20 cellular contexts compared by ENCODE assay signal in genomic region chr7:42070068-42070467, GRCh38.
DNase-seq lines count a peak whose midpoint lies in the region; ATAC-seq and TF ChIP-seq lines count a peak whose summit lies in the region.
"Had no signal": no experiment of that assay in that cellular context is flagged by ENCODE, and none has a peak within 500 bp of the region (broad histone marks: within the 10 kb centered on the region; RNA-seq: fewer than 3 reads in every experiment).

No MANE protein-coding gene starts in this region.

- H3K9me3 ChIP-seq in breast epithelium (no peaks in the 10 kb centered on the region), T-helper 17 cell (ENCODE audit: control insufficient read depth, low read length, poor library complexity, severe bottlenecking) (no peaks in the 10 kb centered on the region)
- H3K9me3 ChIP-seq: mucosa of descending colon, ovary had no signal

- no peak overlapping the region for H3K4me3 ChIP-seq in breast epithelium
- H3K4me3 ChIP-seq in astrocyte of the spinal cord (ENCODE audit: low read depth, low read length): no peak overlapping the region
- H3K4me3 ChIP-seq: mucosa of descending colon, ovary had no signal

- H3K27ac ChIP-seq in breast epithelium: no peak overlapping the region
- H3K27ac ChIP-seq: ovary had no signal

- no peaks in the 10 kb centered on the region for H3K4me1 ChIP-seq in breast epithelium

- TF ChIP-seq CTCF in MCF 10A (IDR thresholded peaks at IDR 0.05; ENCODE audit: unreplicated experiment) (no peak), breast epithelium (IDR thresholded peaks at IDR 0.05) (no peak), astrocyte of the spinal cord (IDR thresholded peaks at IDR 0.05; ENCODE audit: low read depth, low read length) (no peak)

- no peak for TF ChIP-seq POLR2A in breast epithelium (IDR thresholded peaks at IDR 0.05)

- no peaks in the 10 kb centered on the region for H3K27me3 ChIP-seq in breast epithelium
- H3K27me3 ChIP-seq: ovary had no signal

- ATAC-seq in GM19467 (IDR thresholded peaks at IDR 0.05; ENCODE audit: unreplicated experiment) (no peak), T-helper 17 cell (no peak)
- ATAC-seq: activated CD8-positive, alpha-beta memory T cell treated with anti-CD3 and anti-CD28 coated beads, Interleukin-2, amount 10 ng/mL, durations not matched to agents 7 days and 5 days; mucosa of descending colon; stimulated activated naive CD8-positive, alpha-beta T cell treated with anti-CD3 and anti-CD28 coated beads, Interleukin-15, amount 100 ng/mL, for 72 hours had no signal

- intact Hi-C loops in MCF 10A (cut with micrococcal nuclease): loop anchor here (2.0 kb wide), 1 partner anchor 167 kb away; the partner anchor contains the start of gene GLI3
- intact Hi-C loops in breast epithelium (cut with DNase I; ENCODE audit: low total_unique reads): no loop called here
- intact Hi-C loops in posterior vena cava (cut with DNase I): no loop called here

- H3K27me3 Mint-ChIP-seq in MCF 10A (ENCODE audit: insufficient read depth, unreplicated experiment): no peaks in the 10 kb centered on the region
- H3K27me3 Mint-ChIP-seq in T-helper 17 cell: peaks cover 12% of the 10 kb centered on the region
- H3K27me3 Mint-ChIP-seq: activated CD8-positive, alpha-beta memory T cell treated with anti-CD3 and anti-CD28 coated beads, Interleukin-2, amount 10 ng/mL, durations not matched to agents 7 days and 5 days had no signal

- DNase-seq in MCF 10A (ENCODE audit: unreplicated experiment) (peak; percentile 73), breast epithelium (ENCODE audit: low spot score in 2 of 2) (no peak), astrocyte of the spinal cord (ENCODE audit: low read depth, low spot score) (peak; percentile 24), iris pigment epithelial cell (ENCODE audit: low read depth) (peak; percentile 92), posterior vena cava (ENCODE audit: low spot score) (no peak), NCI-H128 (lab: John Stamatoyannopoulos, UW; ENCODE audit: unreplicated experiment) (no peak), T-helper 17 cell (no peak)
- DNase-seq: 8988T; activated CD8-positive, alpha-beta memory T cell treated with anti-CD3 and anti-CD28 coated beads, Interleukin-2, amount 10 ng/mL, durations not matched to agents 7 days and 5 days; effector CD4-positive, alpha-beta T cell; kidney; mucosa of descending colon; NCI-H2081; NCI-H82; ovary; stimulated activated CD4-positive, alpha-beta T cell treated with anti-CD3 and anti-CD28 coated beads, Interleukin-12 subunit alpha, Interleukin-12 subunit beta, amount 100 ng/mL, for 4 hours; stimulated activated naive CD8-positive, alpha-beta T cell treated with anti-CD3 and anti-CD28 coated beads, Interleukin-15, amount 100 ng/mL, for 72 hours; T-helper 1 cell had no signal

- in situ Hi-C loops in astrocyte of the spinal cord (cut with HindIII; ENCODE audit: low sequenced_read_pairs): no loop called here

- CTCF ChIA-PET in MCF 10A (lab: Yijun Ruan, JAX): interaction anchor here (0.6 to 1.2 kb wide), 6 partner anchors 10 to 815 kb away, joined by 3 to 6 read pairs (median 4); no protein-coding TSS in a partner anchor

- H3K27ac Mint-ChIP-seq in MCF 10A (ENCODE audit: low read depth, unreplicated experiment) (peak overlapping the region; percentile 84), T-helper 17 cell (no peak overlapping the region)
- H3K27ac Mint-ChIP-seq: activated CD8-positive, alpha-beta memory T cell treated with anti-CD3 and anti-CD28 coated beads, Interleukin-2, amount 10 ng/mL, durations not matched to agents 7 days and 5 days; CD14-positive monocyte; stimulated activated naive CD8-positive, alpha-beta T cell treated with anti-CD3 and anti-CD28 coated beads, Interleukin-15, amount 100 ng/mL, for 72 hours had no signal

- H3K36me3 Mint-ChIP-seq in MCF 10A (ENCODE audit: insufficient read depth, unreplicated experiment): peaks cover 26% of the 10 kb centered on the region
- H3K36me3 Mint-ChIP-seq in T-helper 17 cell (ENCODE audit: low read depth): no peaks in the 10 kb centered on the region
- H3K36me3 Mint-ChIP-seq: activated CD8-positive, alpha-beta memory T cell treated with anti-CD3 and anti-CD28 coated beads, Interleukin-2, amount 10 ng/mL, durations not matched to agents 7 days and 5 days; CD14-positive monocyte had no signal

- POLR2A ChIA-PET in MCF 10A (lab: Yijun Ruan, JAX): interaction anchor here (0.8 to 2.5 kb wide), 6 partner anchors 8 to 164 kb away, joined by 3 to 22 read pairs (median 4); no protein-coding TSS in a partner anchor

- BruUV-seq in MCF 10A (replicated peaks; lab: Mats Ljungman, UMichigan): no TSS peak

- H3K4me1 Mint-ChIP-seq in MCF 10A (ENCODE audit: insufficient read depth, unreplicated experiment) (peaks cover 46% of the 10 kb centered on the region), T-helper 17 cell (no peaks in the 10 kb centered on the region)
- H3K4me1 Mint-ChIP-seq: activated CD8-positive, alpha-beta memory T cell treated with anti-CD3 and anti-CD28 coated beads, Interleukin-2, amount 10 ng/mL, durations not matched to agents 7 days and 5 days; CD14-positive monocyte; stimulated activated naive CD8-positive, alpha-beta T cell treated with anti-CD3 and anti-CD28 coated beads, Interleukin-15, amount 100 ng/mL, for 72 hours had no signal

- H3K36me3 ChIP-seq in breast epithelium: no peaks in the 10 kb centered on the region
- H3K36me3 ChIP-seq: ovary had no signal

- peak overlapping the region; percentile 11 for H3K4me3 Mint-ChIP-seq in MCF 10A (ENCODE audit: unreplicated experiment)
- no peak overlapping the region for H3K4me3 Mint-ChIP-seq in T-helper 17 cell
- H3K4me3 Mint-ChIP-seq: activated CD8-positive, alpha-beta memory T cell treated with anti-CD3 and anti-CD28 coated beads, Interleukin-2, amount 10 ng/mL, durations not matched to agents 7 days and 5 days; CD14-positive monocyte; stimulated activated naive CD8-positive, alpha-beta T cell treated with anti-CD3 and anti-CD28 coated beads, Interleukin-15, amount 100 ng/mL, for 72 hours had no signal

- H3K9me3 Mint-ChIP-seq in MCF 10A (ENCODE audit: unreplicated experiment): no peaks in the 10 kb centered on the region
- H3K9me3 Mint-ChIP-seq: CD14-positive monocyte; stimulated activated naive CD8-positive, alpha-beta T cell treated with anti-CD3 and anti-CD28 coated beads, Interleukin-15, amount 100 ng/mL, for 72 hours had no signal

Comparison
In these comparisons a context has a peak if more than half of its experiments do, and no peak if none do; other contexts are left out.
1. DNase-seq: peak in MCF 10A (single experiment), astrocyte of the spinal cord (single experiment) and iris pigment epithelial cell (single experiment); none in breast epithelium (0 of 2), posterior vena cava (single experiment), NCI-H128 (single experiment) and T-helper 17 cell (0 of 3).